ENCODE assay signal across 21 cellular contexts in the genomic region with DNA sequence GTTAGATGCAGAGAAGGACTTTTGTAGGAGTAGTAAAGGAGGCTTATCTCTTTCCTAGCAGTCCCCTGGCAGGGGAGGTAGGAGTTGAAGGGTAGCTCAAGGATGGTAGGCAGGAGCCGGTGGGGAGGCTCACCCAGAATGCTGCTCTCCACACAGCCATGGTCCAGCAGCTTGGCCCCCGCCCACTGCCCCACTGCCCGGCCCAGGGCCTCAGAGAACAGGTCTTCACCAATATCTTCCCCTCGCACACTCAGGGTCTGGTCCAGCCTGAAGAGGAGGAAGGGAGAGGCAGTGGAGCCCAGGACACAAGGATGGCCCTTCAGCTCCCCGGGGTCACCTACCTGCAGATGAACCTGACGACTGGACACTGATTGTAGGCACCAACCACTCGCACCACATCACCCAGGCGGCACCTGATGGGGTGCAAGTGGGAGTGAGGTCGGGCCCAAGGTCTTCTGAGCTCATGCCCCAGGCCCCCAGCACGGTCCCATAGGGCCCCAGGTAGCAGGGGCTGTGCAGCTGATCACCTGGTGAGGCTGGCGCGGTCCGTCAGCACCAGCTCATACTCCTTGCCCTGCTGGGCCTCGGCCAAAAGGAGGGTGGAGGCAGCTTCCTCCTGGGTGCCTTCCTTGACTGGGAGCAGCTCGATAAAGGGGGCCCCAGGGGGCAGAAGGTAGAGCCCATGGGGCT. TPM values are rescaled to one million over a fixed set of nuclear protein-coding genes. Genes with fewer than 3 reads are reported as not detected.
DNase-seq lines count a peak whose midpoint lies in the region; ATAC-seq, FAIRE-seq and TF ChIP-seq lines count a peak whose summit lies in the region.
"Had no signal": no experiment of that assay in that cellular context is flagged by ENCODE, and none has a peak within 500 bp of the region (broad histone marks: within the 10 kb centered on the region; RNA-seq: fewer than 3 reads in every experiment).

No MANE protein-coding gene starts in this region.

- TF ChIP-seq EP300 in HepG2 (IDR thresholded peaks at IDR 0.05; ENCODE audit: low read depth in 2 of 2, low read length in 2 of 2), result no peak
- no peak for TF ChIP-seq EP300 in HepG2 (CRISPR knock-in tag; IDR thresholded peaks at IDR 0.05; ENCODE audit: borderline replicate concordance)

- H3K4me2 ChIP-seq in HepG2 (ENCODE audit: low read depth, low read length), result no peak overlapping the region

- peaks cover 0 to 3% of the 10 kb centered on the region in 2 experiments; a peak in 3 of 5 replicates for H3K27me3 ChIP-seq in HepG2 (ENCODE audit: control insufficient read depth in 1 of 2, insufficient read depth in 2 of 2, low read length in 2 of 2)
- H3K27me3 ChIP-seq in right lobe of liver, result no peaks in the 10 kb centered on the region
- H3K27me3 ChIP-seq in endodermal cell (ENCODE audit: control insufficient read depth, insufficient read depth, low read length, poor library complexity, severe bottlenecking), result no peaks in the 10 kb centered on the region

- H3K27me3 Mint-ChIP-seq in endodermal cell (ENCODE audit: insufficient read depth), result peaks cover 7% of the 10 kb centered on the region
- H3K27me3 Mint-ChIP-seq in nephron (ENCODE audit: low read depth), result peaks cover 10% of the 10 kb centered on the region

- TF ChIP-seq CTCF in HepG2 (CRISPR knock-in tag; IDR thresholded peaks at IDR 0.05) (no peak), right lobe of liver (IDR thresholded peaks at IDR 0.05) (no peak), endodermal cell (conservative IDR thresholded peaks at IDR 0.05) (no peak), nephron (IDR thresholded peaks at IDR 0.05; ENCODE audit: unreplicated experiment in 3 of 3) (no peak)

- DNase-seq in HepG2 (ENCODE audit: low spot score) (no peak), right lobe of liver (no peak), endodermal cell (peak; percentile 50), NCI-H1694 (lab: John Stamatoyannopoulos, UW) (no peak), SW480 (ENCODE audit: low spot score) (no peak), NCI-H128 (lab: John Stamatoyannopoulos, UW; ENCODE audit: unreplicated experiment) (no peak)
- DNase-seq: ACHN; CD8-positive, alpha-beta T cell; COR-L47; DMS153; DMS79 treated with DMSO at 0.1 percent for 48 hours; EL; GM23248 had no signal

- no peak overlapping the region for H3K4me3 ChIP-seq in HepG2 (replicated peaks in 1 of 3; ENCODE audit: insufficient read depth in 1 of 3, low read depth in 2 of 3, low read length in 3 of 3)
- no peak overlapping the region for H3K4me3 ChIP-seq in right lobe of liver
- no peak overlapping the region for H3K4me3 ChIP-seq in endodermal cell (ENCODE audit: low read length)
- H3K4me3 ChIP-seq: GM23248 had no signal

- CTCF ChIA-PET in HepG2 (lab: Yijun Ruan, JAX; ENCODE audit: low intra/inter-chr PET ratio, low total read pairs), result no interaction called here

- H3K4me3 Mint-ChIP-seq in endodermal cell, result no peak overlapping the region
- peak overlapping the region in 2 of 3 experiments; percentile 14 to 35 for H3K4me3 Mint-ChIP-seq in nephron
- H3K4me3 Mint-ChIP-seq: CD8-positive, alpha-beta T cell had no signal

- H4K20me1 ChIP-seq in HepG2 (ENCODE audit: insufficient read depth, low read length), result no peaks in the 10 kb centered on the region

- H3K27ac Mint-ChIP-seq in endodermal cell (no peak overlapping the region), nephron (no peak overlapping the region)
- H3K27ac Mint-ChIP-seq: CD8-positive, alpha-beta T cell had no signal

- no peaks in the 10 kb centered on the region for H3K79me2 ChIP-seq in HepG2 (ENCODE audit: insufficient read depth, low read length)

- in situ Hi-C loops in HepG2 (cut with HindIII; ENCODE audit: extremely low pct_ligation_motif_present, low pct_unique_long_range_greater_than_20kb), result no loop called here

- H3K4me1 Mint-ChIP-seq in endodermal cell (peaks cover 4% of the 10 kb centered on the region), nephron (peaks cover 10% of the 10 kb centered on the region)

- H3K9me3 ChIP-seq in HepG2 (ENCODE audit: low read length) (no peaks in the 10 kb centered on the region), right lobe of liver (no peaks in the 10 kb centered on the region), endodermal cell (ENCODE audit: control insufficient read depth, low read length) (no peaks in the 10 kb centered on the region)

- H3K36me3 Mint-ChIP-seq in endodermal cell (ENCODE audit: low read depth), result no peaks in the 10 kb centered on the region
- no peaks in the 10 kb centered on the region for H3K36me3 Mint-ChIP-seq in nephron (ENCODE audit: low read depth)

- TF ChIP-seq RAD21 in HepG2 (CRISPR knock-in tag; IDR thresholded peaks at IDR 0.05), result no peak

- ATAC-seq in HepG2 (no peak), right lobe of liver (no peak)
- ATAC-seq: CD8-positive, alpha-beta T cell had no signal

- H3K36me3 ChIP-seq in HepG2 (replicated peaks in 1 of 2; ENCODE audit: control insufficient read depth in 1 of 2, insufficient read depth in 2 of 2, low read length in 2 of 2), result no peaks in the 10 kb centered on the region
- no peaks in the 10 kb centered on the region for H3K36me3 ChIP-seq in right lobe of liver
- H3K36me3 ChIP-seq in endodermal cell (ENCODE audit: control insufficient read depth, insufficient read depth, low read length), result no peaks in the 10 kb centered on the region

- 85% methylated on average over 9 of the region's 15 CpGs for WGBS in HepG2 (ENCODE audit: low lambda C conversion rate)
- WGBS in right lobe of liver (ENCODE audit: insufficient coverage, low coverage, low lambda C conversion rate, missing lambda C conversion rate), result no CpG with 5 or more reads among the region's 15 CpGs
- WGBS in endodermal cell (ENCODE audit: insufficient coverage in 1 of 2, insufficient read length in 1 of 2), 2 experiments, result 92 to 95% methylated on average over 9 to 14 of the region's 15 CpGs

- H3K27ac ChIP-seq in HepG2 (ENCODE audit: extremely low read length, insufficient read depth, low read length) (no peak overlapping the region), right lobe of liver (no peak overlapping the region), endodermal cell (ENCODE audit: low read depth, low read length) (no peak overlapping the region)
- H3K27ac ChIP-seq: C4-2B, GM23248 had no signal

- BruUV-seq in HepG2 (replicated peaks; lab: Mats Ljungman, UMichigan), result no TSS peak

- H3K9ac ChIP-seq in HepG2 (ENCODE audit: insufficient read depth, low read depth, low read length) (no peak overlapping the region), endodermal cell (ENCODE audit: extremely low read depth, low read length, poor library complexity, severe bottlenecking) (no peak overlapping the region)
- H3K9ac ChIP-seq: GM23248 had no signal

- intact Hi-C loops in HepG2 (cut with micrococcal nuclease; ENCODE audit: unreplicated experiment) (no loop called here), right lobe of liver (cut with DNase I) (no loop called here)

- no peak for FAIRE-seq in HepG2 (lab: Jason Lieb, UNC)
- FAIRE-seq: D721Med, G401.6, GM12891, H54 had no signal

- TF ChIP-seq POLR2A in HepG2 (IDR thresholded peaks at IDR 0.05; ENCODE audit: insufficient read depth in 1 of 2, low read depth in 2 of 2, low read length in 2 of 2) (no peak), right lobe of liver (IDR thresholded peaks at IDR 0.05) (no peak)

- POLR2A ChIA-PET in HepG2 (lab: Yijun Ruan, JAX), result interaction anchor here (0.5 kb wide), 1 partner anchor 100 kb away, joined by 3 read pairs; no protein-coding TSS in a partner anchor

- H3K4me1 ChIP-seq in HepG2 (ENCODE audit: insufficient read depth, low read length), result peaks cover 21% of the 10 kb centered on the region
- peaks cover 0 to 13% (median 2%) of the 10 kb centered on the region in 4 donors for H3K4me1 ChIP-seq in right lobe of liver
- H3K4me1 ChIP-seq in endodermal cell (ENCODE audit: control insufficient read depth, insufficient read depth, low read length), result peaks cover under 1% of the 10 kb centered on the region

- no peaks in the 10 kb centered on the region for H3K9me3 Mint-ChIP-seq in endodermal cell
- no peaks in the 10 kb centered on the region for H3K9me3 Mint-ChIP-seq in nephron
- H3K9me3 Mint-ChIP-seq: CD8-positive, alpha-beta T cell had no signal

- H2AFZ ChIP-seq in HepG2 (ENCODE audit: low read length), result no peak overlapping the region
- H2AFZ ChIP-seq: GM23248 had no signal

RNA-seq across cellular contexts. Expression of a gene that starts 3.7 kb away (rescaled TPM):
- total RNA-seq in HepG2 (2016; rRNA removed; fragmentation: Illumina TruSeq; extraction: Trizol), result 8.8 and 22.5 TPM in 2 replicates
- total RNA-seq in HepG2 (2016; cell fraction: cytosol; rRNA removed; fragmentation: Illumina TruSeq; extraction: Trizol; ENCODE audit: low read depth), result 3.1 and 3.3 TPM in 2 replicates
- 8.0 and 22.0 TPM in 2 replicates for total RNA-seq in HepG2 (2016; cell fraction: insoluble cytoplasmic fraction; rRNA removed; fragmentation: Illumina TruSeq; extraction: Trizol)
- total RNA-seq in HepG2 (2016; cell fraction: membrane; rRNA removed; fragmentation: Illumina TruSeq; extraction: Trizol), result 5.2 and 6.2 TPM in 2 replicates
- 22.7 and 27.8 TPM in 2 replicates for total RNA-seq in HepG2 (2016; cell fraction: nucleus; rRNA removed; fragmentation: Illumina TruSeq; extraction: Trizol)
- polyA plus RNA-seq in HepG2 (2011; rRNA removed), result 15.4 and 25.6 TPM in 2 replicates
- 11.2 and 18.0 TPM in 2 replicates for polyA plus RNA-seq in HepG2 (2011; cell fraction: cytosol; rRNA removed)
- 107 and 115 TPM in 2 replicates for polyA plus RNA-seq in HepG2 (2011; cell fraction: nucleus; rRNA removed)
- 15.2 and 19.1 TPM in 2 replicates for polyA plus RNA-seq in HepG2 (2012)
- polyA plus RNA-seq in HepG2 (2016; cell fraction: cytosol; fragmentation: Illumina TruSeq; extraction: Trizol; ENCODE audit: low read depth), result 2.2 and 2.5 TPM in 2 replicates
- 6.0 and 8.7 TPM in 2 replicates for polyA plus RNA-seq in HepG2 (2016; cell fraction: insoluble cytoplasmic fraction; fragmentation: Illumina TruSeq; extraction: Trizol; ENCODE audit: low read depth)
- 3.6 and 4.1 TPM in 2 replicates for polyA plus RNA-seq in HepG2 (2016; cell fraction: membrane; fragmentation: Illumina TruSeq; extraction: Trizol; ENCODE audit: low read depth)
- 45.8 and 46.8 TPM in 2 replicates for polyA plus RNA-seq in HepG2 (2016; cell fraction: nucleus; fragmentation: Illumina TruSeq; extraction: Trizol; ENCODE audit: insufficient read depth, low read depth)
- polyA minus RNA-seq in HepG2 (2011; rRNA and poly(A)+ RNA removed; ENCODE audit: low replicate concordance), result 14.5 and 31.4 TPM in 2 replicates
- polyA minus RNA-seq in HepG2 (2011; cell fraction: cytosol; rRNA and poly(A)+ RNA removed), result 12.0 and 19.4 TPM in 2 replicates
- polyA minus RNA-seq in HepG2 (2011; cell fraction: nucleus; rRNA and poly(A)+ RNA removed), result 12.1 and 14.4 TPM in 2 replicates
- 10 to 100 TPM in 5 of 6 experiments, 1 to 10 TPM in 1; 8.8 to 23.9 (median 12.8) TPM for total RNA-seq in right lobe of liver
- 1 to 10 TPM; 4.4 to 8.4 TPM for total RNA-seq in endodermal cell
- polyA plus RNA-seq in endodermal cell (2013, experiment 1 of 2), result 9.1 TPM
- polyA plus RNA-seq in endodermal cell (2013, experiment 2 of 2), result 8.2 TPM

RNA-seq across cellular contexts. Expression of a gene that starts 5.4 kb away (rescaled TPM):
- total RNA-seq in HepG2 (2016; rRNA removed; fragmentation: Illumina TruSeq; extraction: Trizol), result not detected in 2 replicates
- total RNA-seq in HepG2 (2016; cell fraction: cytosol; rRNA removed; fragmentation: Illumina TruSeq; extraction: Trizol; ENCODE audit: low read depth), result not detected in 2 replicates
- total RNA-seq in HepG2 (2016; cell fraction: insoluble cytoplasmic fraction; rRNA removed; fragmentation: Illumina TruSeq; extraction: Trizol), result not detected in 2 replicates
- total RNA-seq in HepG2 (2016; cell fraction: membrane; rRNA removed; fragmentation: Illumina TruSeq; extraction: Trizol), result not detected in 2 replicates
- total RNA-seq in HepG2 (2016; cell fraction: nucleus; rRNA removed; fragmentation: Illumina TruSeq; extraction: Trizol), result not detected in 2 replicates
- polyA plus RNA-seq in HepG2 (2011; rRNA removed), result not detected in 2 replicates
- polyA plus RNA-seq in HepG2 (2011; cell fraction: cytosol; rRNA removed), result not detected in 2 replicates
- polyA plus RNA-seq in HepG2 (2011; cell fraction: nucleus; rRNA removed), result not detected in 2 replicates
- polyA plus RNA-seq in HepG2 (2012), result not detected in 2 replicates
- 0.36 TPM in 1 of 2 replicates, not detected in the other for polyA plus RNA-seq in HepG2 (2016; cell fraction: cytosol; fragmentation: Illumina TruSeq; extraction: Trizol; ENCODE audit: low read depth)
- polyA plus RNA-seq in HepG2 (2016; cell fraction: insoluble cytoplasmic fraction; fragmentation: Illumina TruSeq; extraction: Trizol; ENCODE audit: low read depth), result not detected in 2 replicates
- not detected in 2 replicates for polyA plus RNA-seq in HepG2 (2016; cell fraction: membrane; fragmentation: Illumina TruSeq; extraction: Trizol; ENCODE audit: low read depth)
- not detected in 2 replicates for polyA plus RNA-seq in HepG2 (2016; cell fraction: nucleus; fragmentation: Illumina TruSeq; extraction: Trizol; ENCODE audit: insufficient read depth, low read depth)
- polyA minus RNA-seq in HepG2 (2011; rRNA and poly(A)+ RNA removed; ENCODE audit: low replicate concordance), result not detected in 2 replicates
- not detected in 2 replicates for polyA minus RNA-seq in HepG2 (2011; cell fraction: cytosol; rRNA and poly(A)+ RNA removed)
- not detected in 2 replicates for polyA minus RNA-seq in HepG2 (2011; cell fraction: nucleus; rRNA and poly(A)+ RNA removed)
- not detected for total RNA-seq in right lobe of liver
- not detected for total RNA-seq in endodermal cell
- not detected for polyA plus RNA-seq in endodermal cell (2013, experiment 1 of 2)
- 0.75 TPM for polyA plus RNA-seq in endodermal cell (2013, experiment 2 of 2)
- total RNA-seq: A172; CD8-positive, alpha-beta T cell; GM23248; HT1080 had no signal
- polyA plus RNA-seq: GM23248 had no signal

RNA-seq across cellular contexts. Expression of a gene that starts 9.7 kb away (rescaled TPM):
- total RNA-seq in HepG2 (2016; rRNA removed; fragmentation: Illumina TruSeq; extraction: Trizol) (0.09 TPM in 1 of 2 replicates, not detected in the other), right lobe of liver (under 1 TPM in 1 of 6 experiments, not detected in 5; 0.11 TPM), endodermal cell (not detected)
- total RNA-seq in HepG2 (2016; cell fraction: cytosol; rRNA removed; fragmentation: Illumina TruSeq; extraction: Trizol; ENCODE audit: low read depth), result 0.09 TPM in 1 of 2 replicates, not detected in the other
- 0.06 TPM in 1 of 2 replicates, not detected in the other for total RNA-seq in HepG2 (2016; cell fraction: insoluble cytoplasmic fraction; rRNA removed; fragmentation: Illumina TruSeq; extraction: Trizol)
- 0.06 and 0.10 TPM in 2 replicates for total RNA-seq in HepG2 (2016; cell fraction: membrane; rRNA removed; fragmentation: Illumina TruSeq; extraction: Trizol)
- 0.09 TPM in 1 of 2 replicates, not detected in the other for total RNA-seq in HepG2 (2016; cell fraction: nucleus; rRNA removed; fragmentation: Illumina TruSeq; extraction: Trizol)
- polyA plus RNA-seq in HepG2 (2011; rRNA removed), result 0.01 and 0.04 TPM in 2 replicates
- polyA plus RNA-seq in HepG2 (2011; cell fraction: cytosol; rRNA removed), result 0.03 and 0.04 TPM in 2 replicates
- polyA plus RNA-seq in HepG2 (2011; cell fraction: nucleus; rRNA removed), result 0.19 and 0.34 TPM in 2 replicates
- polyA plus RNA-seq in HepG2 (2012), result 0.03 TPM in 1 of 2 replicates, not detected in the other
- polyA plus RNA-seq in HepG2 (2016; cell fraction: cytosol; fragmentation: Illumina TruSeq; extraction: Trizol; ENCODE audit: low read depth), result 0.18 and 0.19 TPM in 2 replicates
- 0.08 TPM in 2 replicates for polyA plus RNA-seq in HepG2 (2016; cell fraction: insoluble cytoplasmic fraction; fragmentation: Illumina TruSeq; extraction: Trizol; ENCODE audit: low read depth)
- 0.15 and 0.30 TPM in 2 replicates for polyA plus RNA-seq in HepG2 (2016; cell fraction: membrane; fragmentation: Illumina TruSeq; extraction: Trizol; ENCODE audit: low read depth)
- 0.19 and 0.20 TPM in 2 replicates for polyA plus RNA-seq in HepG2 (2016; cell fraction: nucleus; fragmentation: Illumina TruSeq; extraction: Trizol; ENCODE audit: insufficient read depth, low read depth)
- 0.24 TPM in 1 of 2 replicates, not detected in the other for polyA minus RNA-seq in HepG2 (2011; rRNA and poly(A)+ RNA removed; ENCODE audit: low replicate concordance)
- polyA minus RNA-seq in HepG2 (2011; cell fraction: cytosol; rRNA and poly(A)+ RNA removed), result not detected in 2 replicates
- polyA minus RNA-seq in HepG2 (2011; cell fraction: nucleus; rRNA and poly(A)+ RNA removed), result not detected in 2 replicates
- 0.36 TPM for polyA plus RNA-seq in endodermal cell (2013, experiment 1 of 2)
- 0.12 TPM for polyA plus RNA-seq in endodermal cell (2013, experiment 2 of 2)
- total RNA-seq: A172, GM23248, HT1080 had no signal
- polyA plus RNA-seq: GM23248 had no signal

RNA-seq across cellular contexts. Expression of a gene that starts 35.8 kb away (rescaled TPM):
- total RNA-seq in HepG2 (2016; rRNA removed; fragmentation: Illumina TruSeq; extraction: Trizol), result 110 and 136 TPM in 2 replicates
- total RNA-seq in HepG2 (2016; cell fraction: cytosol; rRNA removed; fragmentation: Illumina TruSeq; extraction: Trizol; ENCODE audit: low read depth), result 61.7 and 72.3 TPM in 2 replicates
- 112 and 128 TPM in 2 replicates for total RNA-seq in HepG2 (2016; cell fraction: insoluble cytoplasmic fraction; rRNA removed; fragmentation: Illumina TruSeq; extraction: Trizol)
- 97.4 and 130 TPM in 2 replicates for total RNA-seq in HepG2 (2016; cell fraction: membrane; rRNA removed; fragmentation: Illumina TruSeq; extraction: Trizol)
- total RNA-seq in HepG2 (2016; cell fraction: nucleus; rRNA removed; fragmentation: Illumina TruSeq; extraction: Trizol), result 58.3 and 58.4 TPM in 2 replicates
- 123 and 129 TPM in 2 replicates for polyA plus RNA-seq in HepG2 (2011; rRNA removed)
- polyA plus RNA-seq in HepG2 (2011; cell fraction: cytosol; rRNA removed), result 151 and 173 TPM in 2 replicates
- polyA plus RNA-seq in HepG2 (2011; cell fraction: nucleus; rRNA removed), result 63.1 and 63.8 TPM in 2 replicates
- 88.1 and 94.6 TPM in 2 replicates for polyA plus RNA-seq in HepG2 (2012)
- 121 and 161 TPM in 2 replicates for polyA plus RNA-seq in HepG2 (2016; cell fraction: cytosol; fragmentation: Illumina TruSeq; extraction: Trizol; ENCODE audit: low read depth)
- 256 and 287 TPM in 2 replicates for polyA plus RNA-seq in HepG2 (2016; cell fraction: insoluble cytoplasmic fraction; fragmentation: Illumina TruSeq; extraction: Trizol; ENCODE audit: low read depth)
- 158 and 192 TPM in 2 replicates for polyA plus RNA-seq in HepG2 (2016; cell fraction: membrane; fragmentation: Illumina TruSeq; extraction: Trizol; ENCODE audit: low read depth)
- polyA plus RNA-seq in HepG2 (2016; cell fraction: nucleus; fragmentation: Illumina TruSeq; extraction: Trizol; ENCODE audit: insufficient read depth, low read depth), result 155 and 165 TPM in 2 replicates
- 69.9 and 105 TPM in 2 replicates for polyA minus RNA-seq in HepG2 (2011; rRNA and poly(A)+ RNA removed; ENCODE audit: low replicate concordance)
- polyA minus RNA-seq in HepG2 (2011; cell fraction: cytosol; rRNA and poly(A)+ RNA removed), result 30.2 and 31.4 TPM in 2 replicates
- polyA minus RNA-seq in HepG2 (2011; cell fraction: nucleus; rRNA and poly(A)+ RNA removed), result 15.9 and 19.8 TPM in 2 replicates
- 100 to 1,000 TPM in 1 of 6 experiments, 10 to 100 TPM in 5; 54.0 to 108 (median 65.3) TPM for total RNA-seq in right lobe of liver
- 10 to 100 TPM; 61.0 to 67.8 TPM for total RNA-seq in endodermal cell
- 87.7 TPM for polyA plus RNA-seq in endodermal cell (2013, experiment 1 of 2)
- 84.5 TPM for polyA plus RNA-seq in endodermal cell (2013, experiment 2 of 2)
